In the genomic region with DNA sequence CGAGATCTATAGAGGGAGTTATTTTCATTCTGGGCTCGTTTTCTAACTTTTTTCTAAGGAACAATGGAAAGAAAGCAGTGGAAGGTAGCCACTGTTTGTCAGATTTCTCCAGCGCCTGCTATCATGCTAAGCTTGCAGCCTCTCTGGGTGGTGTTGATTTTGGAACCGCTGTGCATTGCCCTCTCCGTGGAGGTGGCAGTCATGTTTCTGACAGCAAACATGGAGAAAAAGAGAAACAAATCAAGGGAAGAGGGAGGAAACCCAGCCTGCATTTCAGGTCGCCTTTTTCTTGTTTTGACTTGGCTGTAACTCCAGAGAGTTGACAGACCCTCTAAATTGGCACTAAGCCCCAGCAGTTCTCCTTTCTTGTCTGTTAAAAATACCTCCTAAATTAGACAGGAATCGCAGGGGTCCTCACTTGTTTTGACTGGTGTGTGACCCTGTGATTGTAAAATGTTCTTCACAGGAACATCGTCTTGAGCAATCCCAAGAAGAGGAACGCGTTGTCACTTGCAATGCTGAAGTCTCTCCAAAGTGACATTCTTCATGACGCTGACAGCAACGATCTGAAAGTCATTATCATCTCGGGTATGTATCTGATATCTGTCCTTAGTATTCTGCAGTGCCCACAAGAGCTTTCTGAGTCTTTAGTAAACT, we compare ENCODE assay signal across 12 cellular contexts. TPM values are rescaled to one million over a fixed set of nuclear protein-coding genes. Genes with fewer than 3 reads are reported as not detected.
A peak's percentile ranks its signal among the peaks of the same experiment; 100 is the strongest.
DNase-seq lines count a peak whose midpoint lies in the region; ATAC-seq and TF ChIP-seq lines count a peak whose summit lies in the region.
"Had no signal": no experiment of that assay in that cellular context is flagged by ENCODE, and none has a peak within 500 bp of the region (broad histone marks: within the 10 kb centered on the region; RNA-seq: fewer than 3 reads in every experiment).

No MANE protein-coding gene starts in this region.

- H3K27ac ChIP-seq in adrenal gland: peak overlapping the region in 2 of 5 donors; percentile 31 to 41
- H3K27ac ChIP-seq in left ventricle myocardium inferior (replicated peaks): peak overlapping the region; percentile 71
- H3K27ac ChIP-seq in psoas muscle: peak overlapping the region; percentile 70

- CTCF ChIA-PET in activated CD8-positive, alpha-beta T cell treated with anti-CD3 and anti-CD28 coated beads for 36 hours (lab: Charles Lee): interaction anchor here (1.0 to 2.9 kb wide), 3 partner anchors 11 to 232 kb away, joined by 4 to 18 read pairs (median 4); no protein-coding TSS in a partner anchor

- intact Hi-C loops in adrenal gland (cut with DNase I): no loop called here
- intact Hi-C loops in left ventricle myocardium inferior (cut with micrococcal nuclease): no loop called here
- intact Hi-C loops in psoas muscle (cut with DNase I): no loop called here
- intact Hi-C loops in activated CD8-positive, alpha-beta T cell treated with anti-CD3 and anti-CD28 coated beads for 36 hours (cut with micrococcal nuclease): no loop called here

- ATAC-seq in psoas muscle (peak; percentile 50 to 73 (median 64)), HG02642 (IDR thresholded peaks at IDR 0.05; ENCODE audit: poor library complexity, unreplicated experiment) (no peak)
- ATAC-seq in activated CD8-positive, alpha-beta T cell treated with anti-CD3 and anti-CD28 coated beads for 36 hours: no peak
- ATAC-seq in naive thymus-derived CD8-positive, alpha-beta T cell: no peak
- ATAC-seq: WTC11 had no signal

- peak overlapping the region in 1 of 4 donors; percentile 38 for H3K4me3 ChIP-seq in adrenal gland
- H3K4me3 ChIP-seq in left ventricle myocardium inferior: peak overlapping the region; percentile 33
- H3K4me3 ChIP-seq in psoas muscle: peak overlapping the region; percentile 35

- H3K27ac Mint-ChIP-seq in activated CD8-positive, alpha-beta T cell treated with anti-CD3 and anti-CD28 coated beads for 36 hours: no peak overlapping the region
- no peak overlapping the region for H3K27ac Mint-ChIP-seq in naive thymus-derived CD8-positive, alpha-beta T cell
- H3K27ac Mint-ChIP-seq: WTC11 had no signal

- no peak for TF ChIP-seq POLR2A in adrenal gland (IDR thresholded peaks at IDR 0.05)

- in situ Hi-C loops in KBM-7 (cut with MboI; ENCODE audit: low pct_unique_long_range_greater_than_20kb, low sequenced_read_pairs): no loop called here

- peaks cover 7 to 30% of the 10 kb centered on the region in 2 donors for H3K4me1 ChIP-seq in adrenal gland (replicated peaks in 1 of 2)
- peaks cover 69% of the 10 kb centered on the region for H3K4me1 ChIP-seq in left ventricle myocardium inferior
- H3K4me1 ChIP-seq in psoas muscle: peaks cover 33% of the 10 kb centered on the region

- peaks cover 3% of the 10 kb centered on the region for H3K4me1 Mint-ChIP-seq in activated CD8-positive, alpha-beta T cell treated with anti-CD3 and anti-CD28 coated beads for 36 hours (ENCODE audit: low read depth)
- H3K4me1 Mint-ChIP-seq in naive thymus-derived CD8-positive, alpha-beta T cell: peaks cover 2 to 9% (median 6%) of the 10 kb centered on the region in 4 donors

- peaks cover 0 to 11% of the 10 kb centered on the region in 2 donors for H3K36me3 ChIP-seq in adrenal gland (replicated peaks in 1 of 2)
- peaks cover 28% of the 10 kb centered on the region for H3K36me3 ChIP-seq in left ventricle myocardium inferior
- peaks cover 0 to 46% of the 10 kb centered on the region in 2 donors for H3K36me3 ChIP-seq in psoas muscle (ENCODE audit: insufficient read depth in 1 of 2, low read depth in 1 of 2)

- H3K9me3 Mint-ChIP-seq in activated CD8-positive, alpha-beta T cell treated with anti-CD3 and anti-CD28 coated beads for 36 hours: no peaks in the 10 kb centered on the region
- no peaks in the 10 kb centered on the region for H3K9me3 Mint-ChIP-seq in naive thymus-derived CD8-positive, alpha-beta T cell

- H3K27me3 Mint-ChIP-seq in activated CD8-positive, alpha-beta T cell treated with anti-CD3 and anti-CD28 coated beads for 36 hours: peaks cover 8% of the 10 kb centered on the region
- no peaks in the 10 kb centered on the region for H3K27me3 Mint-ChIP-seq in naive thymus-derived CD8-positive, alpha-beta T cell

- TF ChIP-seq CTCF in adrenal gland (IDR thresholded peaks at IDR 0.05) (no peak), left ventricle myocardium inferior (IDR thresholded peaks at IDR 0.05; ENCODE audit: borderline replicate concordance) (no peak), psoas muscle (IDR thresholded peaks at IDR 0.05) (no peak)
- TF ChIP-seq CTCF in activated CD8-positive, alpha-beta T cell treated with anti-CD3 and anti-CD28 coated beads for 36 hours (IDR thresholded peaks at IDR 0.05): no peak

- 29 to 44% (median 40%) methylated on average over 13 of the region's 13 CpGs for WGBS in adrenal gland, 4 donors
- 47 to 50% (median 47%) methylated on average over 13 of the region's 13 CpGs for WGBS in psoas muscle, 3 donors

- no peak overlapping the region for H3K4me3 Mint-ChIP-seq in activated CD8-positive, alpha-beta T cell treated with anti-CD3 and anti-CD28 coated beads for 36 hours
- H3K4me3 Mint-ChIP-seq in naive thymus-derived CD8-positive, alpha-beta T cell: no peak overlapping the region
- H3K4me3 Mint-ChIP-seq: WTC11 had no signal

- no peaks in the 10 kb centered on the region for H3K36me3 Mint-ChIP-seq in activated CD8-positive, alpha-beta T cell treated with anti-CD3 and anti-CD28 coated beads for 36 hours (ENCODE audit: low read depth)
- peaks cover 3 to 29% (median 4%) of the 10 kb centered on the region in 3 donors for H3K36me3 Mint-ChIP-seq in naive thymus-derived CD8-positive, alpha-beta T cell

- POLR2A ChIA-PET in activated CD8-positive, alpha-beta T cell treated with anti-CD3 and anti-CD28 coated beads for 36 hours (lab: Charles Lee): interaction anchor here (0.8 kb wide), 1 partner anchor 12 kb away, joined by 3 read pairs; no protein-coding TSS in a partner anchor
- POLR2A ChIA-PET in naive thymus-derived CD8-positive, alpha-beta T cell (lab: Charles Lee): no interaction called here

- H3K9me3 ChIP-seq in adrenal gland (replicated peaks in 1 of 3) (no peaks in the 10 kb centered on the region), left ventricle myocardium inferior (replicated peaks) (no peaks in the 10 kb centered on the region), psoas muscle (no peaks in the 10 kb centered on the region)

- DNase-seq in KBM-7: peak; percentile 72
- peak in 5 of 7 donors; percentile 36 to 71 (median 46) for DNase-seq in adrenal gland
- no peak for DNase-seq in left ventricle myocardium inferior
- DNase-seq in psoas muscle: no peak
- no peak for DNase-seq in activated CD8-positive, alpha-beta T cell treated with anti-CD3 and anti-CD28 coated beads for 36 hours
- DNase-seq in naive thymus-derived CD8-positive, alpha-beta T cell: no peak
- no peak for DNase-seq in HuH-7 (ENCODE audit: low spot score)
- DNase-seq: DND-41; effector CD4-positive, alpha-beta T cell; NCI-H1930 had no signal

- H3K27me3 ChIP-seq in adrenal gland (no peaks in the 10 kb centered on the region), left ventricle myocardium inferior (ENCODE audit: low read depth) (peaks cover 9% of the 10 kb centered on the region), psoas muscle (ENCODE audit: insufficient read depth in 3 of 3, low read length in 2 of 3) (no peaks in the 10 kb centered on the region)

RNA-seq across cellular contexts. Expression of a gene that starts 4.8 kb away (rescaled TPM):
- 100 to 1,000 TPM in 4 of 8 donors, 10 to 100 TPM in 4; 26.1 to 115 (median 77.0) TPM for total RNA-seq in adrenal gland
- 10 to 100 TPM in 2 of 3 donors, 1 to 10 TPM in 1; 9.8 to 26.9 (median 14.8) TPM for polyA plus RNA-seq in adrenal gland
- total RNA-seq in left ventricle myocardium inferior: 88.5 TPM
- total RNA-seq in psoas muscle: 100 to 1,000 TPM in 2 of 4 donors, 10 to 100 TPM in 2; 39.9 to 146 (median 84.6) TPM
- polyA plus RNA-seq in psoas muscle: 100 to 1,000 TPM in 1 of 3 donors, 10 to 100 TPM in 2; 55.8 to 119 (median 66.9) TPM
- total RNA-seq in activated CD8-positive, alpha-beta T cell treated with anti-CD3 and anti-CD28 coated beads for 36 hours: 1 to 10 TPM; 1.1 to 1.7 TPM
- under 1 TPM; 0.65 to 0.74 TPM for total RNA-seq in naive thymus-derived CD8-positive, alpha-beta T cell
- polyA plus RNA-seq in naive thymus-derived CD8-positive, alpha-beta T cell: 1 to 10 TPM in 1 of 3 donors, under 1 TPM in 2; 0.14 to 1.7 (median 0.55) TPM

Comparison
In these comparisons a context has a peak if more than half of its experiments do, and no peak if none do; other contexts are left out.
1. DNase-seq: peak in KBM-7 (single experiment) and adrenal gland (5 of 7); none in left ventricle myocardium inferior (single experiment), psoas muscle (0 of 2), activated CD8-positive, alpha-beta T cell treated with anti-CD3 and anti-CD28 coated beads for 36 hours (single experiment), naive thymus-derived CD8-positive, alpha-beta T cell (0 of 10) and HuH-7 (single experiment).
2. ATAC-seq: peak in psoas muscle (4 of 4); none in activated CD8-positive, alpha-beta T cell treated with anti-CD3 and anti-CD28 coated beads for 36 hours (single experiment), naive thymus-derived CD8-positive, alpha-beta T cell (0 of 2) and HG02642 (single experiment).
3. RNA of a gene that starts 4.8 kb away (total RNA-seq): 39.9 to 146 TPM in psoas muscle, 26.1 to 115 TPM in adrenal gland and 88.5 TPM in left ventricle myocardium inferior (single experiment); 1.1 to 1.7 TPM in activated CD8-positive, alpha-beta T cell treated with anti-CD3 and anti-CD28 coated beads for 36 hours and 0.65 to 0.74 TPM in naive thymus-derived CD8-positive, alpha-beta T cell; every median in the first group is over 10 times any median in the second.